Comparison of ENCODE assay signal across 21 cellular contexts in the genomic region with DNA sequence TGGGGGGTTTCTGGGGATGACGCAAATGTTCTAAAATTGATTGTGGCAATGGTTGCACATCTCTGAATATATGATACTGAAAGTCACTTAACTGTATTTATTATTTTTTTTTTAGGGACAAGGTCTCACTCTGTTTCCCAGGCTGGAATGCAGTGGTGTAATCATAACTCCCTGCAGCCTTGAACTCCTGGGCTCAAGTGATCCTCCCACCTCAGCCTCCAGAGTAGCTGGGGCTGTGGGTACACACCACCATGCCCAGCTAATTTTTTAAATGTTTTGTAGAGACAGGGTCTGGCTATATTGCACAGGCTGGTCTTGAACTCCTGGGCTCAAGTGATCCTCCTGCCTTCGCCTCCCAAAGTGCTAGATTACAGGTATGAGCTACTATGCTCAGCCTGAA. TPM values are rescaled to one million over a fixed set of nuclear protein-coding genes. Genes with fewer than 3 reads are reported as not detected.
DNase-seq lines count a peak whose midpoint lies in the region; ATAC-seq and TF ChIP-seq lines count a peak whose summit lies in the region.
"Had no signal": no experiment of that assay in that cellular context is flagged by ENCODE, and none has a peak within 500 bp of the region (broad histone marks: within the 10 kb centered on the region; RNA-seq: fewer than 3 reads in every experiment).

No MANE protein-coding gene starts in this region.

- H3K4me1 ChIP-seq in naive thymus-derived CD4-positive, alpha-beta T cell (ENCODE audit: control insufficient read depth in 2 of 2, insufficient read depth in 2 of 2, low read length in 2 of 2) = peaks cover 5 to 29% of the 10 kb centered on the region in 2 donors
- H3K4me1 ChIP-seq: Caco-2 had no signal

- H3K36me3 ChIP-seq in naive thymus-derived CD4-positive, alpha-beta T cell (ENCODE audit: control insufficient read depth in 2 of 3, insufficient read depth in 3 of 3, low read length in 3 of 3) = peaks cover 0 to 10% (median 0%) of the 10 kb centered on the region in 3 experiments

- H3K27me3 Mint-ChIP-seq in activated CD8-positive, alpha-beta T cell treated with anti-CD3 and anti-CD28 coated beads for 36 hours = no peaks in the 10 kb centered on the region
- H3K27me3 Mint-ChIP-seq in activated CD8-positive, alpha-beta T cell treated with anti-CD3 and anti-CD28 coated beads, Interleukin-2, amount 10 ng/mL, durations not matched to agents 7 days and 5 days (ENCODE audit: low read depth) = no peaks in the 10 kb centered on the region
- no peaks in the 10 kb centered on the region for H3K27me3 Mint-ChIP-seq in natural killer cell (ENCODE audit: low read depth in 2 of 2)
- H3K27me3 Mint-ChIP-seq in natural killer cell treated with Interleukin-12 subunit alpha and Interleukin-12 subunit beta and Interleukin-15 and Interleukin-18, amount 100 ng/mL, for 72 hours = no peaks in the 10 kb centered on the region
- H3K27me3 Mint-ChIP-seq in naive thymus-derived CD4-positive, alpha-beta T cell = no peaks in the 10 kb centered on the region
- H3K27me3 Mint-ChIP-seq: B cell; CD4-positive, alpha-beta memory T cell had no signal

- no peak for DNase-seq in activated CD8-positive, alpha-beta T cell treated with anti-CD3 and anti-CD28 coated beads for 36 hours
- DNase-seq in activated CD8-positive, alpha-beta T cell treated with anti-CD3 and anti-CD28 coated beads, Interleukin-2, amount 10 ng/mL, durations not matched to agents 7 days and 5 days = no peak
- DNase-seq in natural killer cell = no peak
- no peak for DNase-seq in natural killer cell treated with Interleukin-12 subunit alpha and Interleukin-12 subunit beta and Interleukin-15 and Interleukin-18, amount 100 ng/mL, for 72 hours (ENCODE audit: low spot score)
- DNase-seq in naive thymus-derived CD4-positive, alpha-beta T cell = no peak
- DNase-seq in germinal center (ENCODE audit: low spot score) = no peak
- no peak for DNase-seq in occipital lobe (lab: John Stamatoyannopoulos, UW)
- DNase-seq: AML-193; Caco-2; Calu3; CD4-positive, alpha-beta memory T cell; DMS79; DND-41; EL; GDM1 had no signal

- no peak overlapping the region for H3K27ac ChIP-seq in naive thymus-derived CD4-positive, alpha-beta T cell (ENCODE audit: low read depth, low read length)
- H3K27ac ChIP-seq: 22Rv1; A549; BLaER1 treated with 17β-estradiol and CSF1 and Interleukin-3, amounts not matched to agents 10 nM and 100 nM; C4-2B had no signal

- intact Hi-C loops in activated CD8-positive, alpha-beta T cell treated with anti-CD3 and anti-CD28 coated beads for 36 hours (cut with micrococcal nuclease) = no loop called here
- intact Hi-C loops in natural killer cell (cut with micrococcal nuclease) = no loop called here
- intact Hi-C loops in naive thymus-derived CD4-positive, alpha-beta T cell (cut with micrococcal nuclease) = no loop called here

- H3K36me3 Mint-ChIP-seq in activated CD8-positive, alpha-beta T cell treated with anti-CD3 and anti-CD28 coated beads for 36 hours (ENCODE audit: low read depth) = peaks cover 11% of the 10 kb centered on the region
- H3K36me3 Mint-ChIP-seq in activated CD8-positive, alpha-beta T cell treated with anti-CD3 and anti-CD28 coated beads, Interleukin-2, amount 10 ng/mL, durations not matched to agents 7 days and 5 days (ENCODE audit: low read depth) = peaks cover 13% of the 10 kb centered on the region
- no peaks in the 10 kb centered on the region for H3K36me3 Mint-ChIP-seq in natural killer cell
- H3K36me3 Mint-ChIP-seq in natural killer cell treated with Interleukin-12 subunit alpha and Interleukin-12 subunit beta and Interleukin-15 and Interleukin-18, amount 100 ng/mL, for 72 hours = no peaks in the 10 kb centered on the region
- peaks cover 7 to 28% (median 21%) of the 10 kb centered on the region in 5 donors for H3K36me3 Mint-ChIP-seq in naive thymus-derived CD4-positive, alpha-beta T cell

- H3K4me3 ChIP-seq in naive thymus-derived CD4-positive, alpha-beta T cell (ENCODE audit: low read length) = no peak overlapping the region
- H3K4me3 ChIP-seq: A549; BLaER1 treated with 17β-estradiol and CSF1 and Interleukin-3, amounts not matched to agents 10 nM and 100 nM; GM12878 had no signal

- no peaks in the 10 kb centered on the region for H3K9me3 Mint-ChIP-seq in activated CD8-positive, alpha-beta T cell treated with anti-CD3 and anti-CD28 coated beads for 36 hours
- H3K9me3 Mint-ChIP-seq in activated CD8-positive, alpha-beta T cell treated with anti-CD3 and anti-CD28 coated beads, Interleukin-2, amount 10 ng/mL, durations not matched to agents 7 days and 5 days (ENCODE audit: insufficient read depth) = no peaks in the 10 kb centered on the region
- no peaks in the 10 kb centered on the region for H3K9me3 Mint-ChIP-seq in natural killer cell
- H3K9me3 Mint-ChIP-seq in natural killer cell treated with Interleukin-12 subunit alpha and Interleukin-12 subunit beta and Interleukin-15 and Interleukin-18, amount 100 ng/mL, for 72 hours = no peaks in the 10 kb centered on the region
- H3K9me3 Mint-ChIP-seq in naive thymus-derived CD4-positive, alpha-beta T cell = no peaks in the 10 kb centered on the region
- H3K9me3 Mint-ChIP-seq: CD4-positive, alpha-beta memory T cell had no signal

- H3K9me3 ChIP-seq in naive thymus-derived CD4-positive, alpha-beta T cell (ENCODE audit: control insufficient read depth in 2 of 3, low read length in 3 of 3) = no peaks in the 10 kb centered on the region
- H3K9me3 ChIP-seq: Caco-2 had no signal

- TF ChIP-seq CTCF in activated CD8-positive, alpha-beta T cell treated with anti-CD3 and anti-CD28 coated beads for 36 hours (IDR thresholded peaks at IDR 0.05) = no peak
- TF ChIP-seq CTCF in natural killer cell (IDR thresholded peaks at IDR 0.05) = no peak

- ATAC-seq in activated CD8-positive, alpha-beta T cell treated with anti-CD3 and anti-CD28 coated beads for 36 hours = no peak
- ATAC-seq in activated CD8-positive, alpha-beta T cell treated with anti-CD3 and anti-CD28 coated beads, Interleukin-2, amount 10 ng/mL, durations not matched to agents 7 days and 5 days = no peak
- no peak for ATAC-seq in natural killer cell
- no peak for ATAC-seq in natural killer cell treated with Interleukin-12 subunit alpha and Interleukin-12 subunit beta and Interleukin-15 and Interleukin-18, amount 100 ng/mL, for 72 hours
- no peak for ATAC-seq in naive thymus-derived CD4-positive, alpha-beta T cell
- ATAC-seq: A549, GM12878 had no signal

- no peaks in the 10 kb centered on the region for H3K27me3 ChIP-seq in naive thymus-derived CD4-positive, alpha-beta T cell (ENCODE audit: control insufficient read depth in 2 of 2, insufficient read depth in 2 of 2, low read length in 2 of 2)
- H3K27me3 ChIP-seq: BLaER1 treated with 17β-estradiol and CSF1 and Interleukin-3, amounts not matched to agents 10 nM and 100 nM had no signal

- peaks cover 65% of the 10 kb centered on the region for H3K4me1 Mint-ChIP-seq in activated CD8-positive, alpha-beta T cell treated with anti-CD3 and anti-CD28 coated beads for 36 hours (ENCODE audit: low read depth)
- peaks cover 44% of the 10 kb centered on the region for H3K4me1 Mint-ChIP-seq in activated CD8-positive, alpha-beta T cell treated with anti-CD3 and anti-CD28 coated beads, Interleukin-2, amount 10 ng/mL, durations not matched to agents 7 days and 5 days (ENCODE audit: low read depth)
- H3K4me1 Mint-ChIP-seq in natural killer cell = peaks cover 69 to 72% of the 10 kb centered on the region in 2 donors
- H3K4me1 Mint-ChIP-seq in natural killer cell treated with Interleukin-12 subunit alpha and Interleukin-12 subunit beta and Interleukin-15 and Interleukin-18, amount 100 ng/mL, for 72 hours (ENCODE audit: low read depth in 2 of 2) = peaks cover 50 to 61% of the 10 kb centered on the region in 2 donors
- H3K4me1 Mint-ChIP-seq in naive thymus-derived CD4-positive, alpha-beta T cell = peaks cover 45 to 86% (median 77%) of the 10 kb centered on the region in 7 donors

- peak overlapping the region; percentile 15 for H3K27ac Mint-ChIP-seq in activated CD8-positive, alpha-beta T cell treated with anti-CD3 and anti-CD28 coated beads for 36 hours
- H3K27ac Mint-ChIP-seq in activated CD8-positive, alpha-beta T cell treated with anti-CD3 and anti-CD28 coated beads, Interleukin-2, amount 10 ng/mL, durations not matched to agents 7 days and 5 days = no peak overlapping the region
- peak overlapping the region; percentile 12 to 81 for H3K27ac Mint-ChIP-seq in natural killer cell
- H3K27ac Mint-ChIP-seq in natural killer cell treated with Interleukin-12 subunit alpha and Interleukin-12 subunit beta and Interleukin-15 and Interleukin-18, amount 100 ng/mL, for 72 hours = no peak overlapping the region
- peak overlapping the region in 5 of 9 donors; percentile 31 to 89 (median 65) for H3K27ac Mint-ChIP-seq in naive thymus-derived CD4-positive, alpha-beta T cell
- H3K27ac Mint-ChIP-seq: B cell had no signal

- H3K4me3 Mint-ChIP-seq in activated CD8-positive, alpha-beta T cell treated with anti-CD3 and anti-CD28 coated beads for 36 hours = no peak overlapping the region
- no peak overlapping the region for H3K4me3 Mint-ChIP-seq in activated CD8-positive, alpha-beta T cell treated with anti-CD3 and anti-CD28 coated beads, Interleukin-2, amount 10 ng/mL, durations not matched to agents 7 days and 5 days
- no peak overlapping the region for H3K4me3 Mint-ChIP-seq in natural killer cell
- H3K4me3 Mint-ChIP-seq in natural killer cell treated with Interleukin-12 subunit alpha and Interleukin-12 subunit beta and Interleukin-15 and Interleukin-18, amount 100 ng/mL, for 72 hours = no peak overlapping the region
- no peak overlapping the region for H3K4me3 Mint-ChIP-seq in naive thymus-derived CD4-positive, alpha-beta T cell
- H3K4me3 Mint-ChIP-seq: B cell; CD4-positive, alpha-beta memory T cell had no signal

- CTCF ChIA-PET in activated CD8-positive, alpha-beta T cell treated with anti-CD3 and anti-CD28 coated beads for 36 hours (lab: Charles Lee) = interaction anchor here (1.3 to 1.7 kb wide), 2 partner anchors 23 to 27 kb away, joined by 3 to 4 read pairs; no protein-coding TSS in a partner anchor
- CTCF ChIA-PET in activated CD8-positive, alpha-beta T cell treated with anti-CD3 and anti-CD28 coated beads, Interleukin-2, amount 10 ng/mL, durations not matched to agents 7 days and 5 days (lab: Charles Lee) = interaction anchor here (0.8 to 1.1 kb wide), 2 partner anchors 12 to 29 kb away, joined by 3 to 4 read pairs; no protein-coding TSS in a partner anchor
- CTCF ChIA-PET in naive thymus-derived CD4-positive, alpha-beta T cell (lab: Charles Lee) = interaction anchor here (0.6 kb wide), 1 partner anchor 46 kb away, joined by 4 read pairs; no protein-coding TSS in a partner anchor

- POLR2A ChIA-PET in activated CD8-positive, alpha-beta T cell treated with anti-CD3 and anti-CD28 coated beads for 36 hours (lab: Charles Lee) = no interaction called here
- POLR2A ChIA-PET in activated CD8-positive, alpha-beta T cell treated with anti-CD3 and anti-CD28 coated beads, Interleukin-2, amount 10 ng/mL, durations not matched to agents 7 days and 5 days (lab: Charles Lee) = interaction anchor here (1.1 kb wide), 1 partner anchor 12 kb away, joined by 3 read pairs; no protein-coding TSS in a partner anchor
- POLR2A ChIA-PET in naive thymus-derived CD4-positive, alpha-beta T cell (lab: Charles Lee) = interaction anchor here (1.4 to 2.1 kb wide), 2 partner anchors 9 to 12 kb away, joined by 4 to 10 read pairs; no protein-coding TSS in a partner anchor

RNA-seq across cellular contexts. Expression of gene NOL4L, which starts 33.4 kb away (rescaled TPM):
- total RNA-seq in activated CD8-positive, alpha-beta T cell treated with anti-CD3 and anti-CD28 coated beads for 36 hours = 10 to 100 TPM; 23.3 to 23.9 TPM
- 10 to 100 TPM; 22.2 to 24.5 TPM for total RNA-seq in activated CD8-positive, alpha-beta T cell treated with anti-CD3 and anti-CD28 coated beads, Interleukin-2, amount 10 ng/mL, durations not matched to agents 7 days and 5 days
- total RNA-seq in natural killer cell = 100 to 1,000 TPM; 101 to 136 (median 114) TPM
- total RNA-seq in natural killer cell treated with Interleukin-12 subunit alpha and Interleukin-12 subunit beta and Interleukin-15 and Interleukin-18, amount 100 ng/mL, for 72 hours = 10 to 100 TPM; 20.0 to 20.1 TPM
- total RNA-seq in naive thymus-derived CD4-positive, alpha-beta T cell = 10 to 100 TPM; 29.4 to 81.9 (median 74.6) TPM
- polyA plus RNA-seq in naive thymus-derived CD4-positive, alpha-beta T cell = 10 to 100 TPM; 17.3 to 23.5 TPM
- total RNA-seq in occipital lobe = 12.2 TPM

Comparison
In these comparisons a context has a peak if more than half of its experiments do, and no peak if none do; other contexts are left out.
1. H3K27ac Mint-ChIP-seq: peak in activated CD8-positive, alpha-beta T cell treated with anti-CD3 and anti-CD28 coated beads for 36 hours (single experiment), natural killer cell (2 of 2) and naive thymus-derived CD4-positive, alpha-beta T cell (5 of 9); none in activated CD8-positive, alpha-beta T cell treated with anti-CD3 and anti-CD28 coated beads, Interleukin-2, amount 10 ng/mL, durations not matched to agents 7 days and 5 days (single experiment) and natural killer cell treated with Interleukin-12 subunit alpha and Interleukin-12 subunit beta and Interleukin-15 and Interleukin-18, amount 100 ng/mL, for 72 hours (0 of 2).